9 cellular contexts compared by ENCODE assay signal in genomic region chr17:48596735-48597491, GRCh38. TPM values are rescaled to one million over a fixed set of nuclear protein-coding genes. Genes with fewer than 3 reads are reported as not detected.
DNase-seq lines count a peak whose midpoint lies in the region; ATAC-seq and TF ChIP-seq lines count a peak whose summit lies in the region.
"Had no signal": no experiment of that assay in that cellular context is flagged by ENCODE, and none has a peak within 500 bp of the region (broad histone marks: within the 10 kb centered on the region; RNA-seq: fewer than 3 reads in every experiment).

No MANE protein-coding gene starts in this region.

- CTCF ChIA-PET in AG04449 (lab: Yijun Ruan, JAX), result interaction anchor here (0.9 to 8.4 kb wide), 9 partner anchors 10 to 289 kb away, joined by 3 to 80 read pairs (median 6); partner anchors contain the start of gene HOXB8
- CTCF ChIA-PET in HEK293 (lab: Yijun Ruan, JAX), result interaction anchor here (0.6 to 2.6 kb wide), 5 partner anchors 96 to 377 kb away, joined by 3 to 10 read pairs (median 3); no protein-coding TSS in a partner anchor

- peaks cover 5 to 37% of the 10 kb centered on the region in 2 experiments; a peak in 1 of 3 replicates for H3K36me3 ChIP-seq in HEK293 (ENCODE audit: control insufficient read depth in 2 of 2, insufficient read depth in 1 of 2, low read length in 2 of 2)
- H3K36me3 ChIP-seq in mucosa of stomach (ENCODE audit: control insufficient read depth, insufficient read depth, low read length), result no peaks in the 10 kb centered on the region

- peak overlapping the region in 3 of 5 experiments; percentile 77 to 93 (median 90) for H3K4me3 Mint-ChIP-seq in brain

- POLR2A ChIA-PET in AG04449 (lab: Yijun Ruan, JAX) (interaction anchor here (0.7 to 1.7 kb wide), 6 partner anchors 9 to 245 kb away, joined by 3 to 12 read pairs (median 3); no protein-coding TSS in a partner anchor), HEK293 (lab: Yijun Ruan, JAX) (no interaction called here)

- peak overlapping the region; percentile 87; the same call in 1 of the 2 replicates for H3K27ac ChIP-seq in HEK293 (ENCODE audit: extremely low read depth, low read depth, low read length)

- H3K4me1 ChIP-seq in HEK293 (ENCODE audit: control insufficient read depth, insufficient read depth, low read length) (peaks cover 46% of the 10 kb centered on the region), mucosa of stomach (ENCODE audit: control insufficient read depth, insufficient read depth, low read length) (peaks cover 12% of the 10 kb centered on the region)

- H3K4me3 ChIP-seq in AG04449 (ENCODE audit: low read depth, low read length) (peak overlapping the region; percentile 76), HEK293 (ENCODE audit: low read depth, low read length) (peak overlapping the region; percentile 71), mucosa of stomach (ENCODE audit: low read length) (no peak overlapping the region)

- no peaks in the 10 kb centered on the region for H3K27me3 Mint-ChIP-seq in brain

- peaks cover 0 to 3% (median 0%) of the 10 kb centered on the region in 5 experiments for H3K9me3 Mint-ChIP-seq in brain

- peaks cover 14% of the 10 kb centered on the region for H3K4me1 Mint-ChIP-seq in brain

- peak overlapping the region; percentile 43 for H3K9ac ChIP-seq in mucosa of stomach (ENCODE audit: low read length)

- TF ChIP-seq CTCF in AG04449 (IDR thresholded peaks at IDR 0.05; ENCODE audit: insufficient read depth, low read length, missing control alignments), result no peak
- peak; percentile 79 for TF ChIP-seq CTCF in HEK293 (tag by site-specific recombination; IDR thresholded peaks at IDR 0.05)
- TF ChIP-seq CTCF in brain (conservative IDR thresholded peaks at IDR 0.05), result no peak

- H3K36me3 Mint-ChIP-seq in brain, result no peaks in the 10 kb centered on the region

- peak overlapping the region in 2 of 5 experiments; percentile 58 to 97 for H3K27ac Mint-ChIP-seq in brain

- H3K27me3 ChIP-seq in mucosa of stomach (ENCODE audit: control insufficient read depth, insufficient read depth, low read length), result peaks cover 96% of the 10 kb centered on the region

- no peaks in the 10 kb centered on the region for H3K9me3 ChIP-seq in HEK293 (ENCODE audit: control insufficient read depth, insufficient read depth, low read depth, low read length)
- H3K9me3 ChIP-seq in mucosa of stomach (ENCODE audit: control insufficient read depth, low read length), result no peaks in the 10 kb centered on the region

- ATAC-seq in HG03039 (IDR thresholded peaks at IDR 0.05; ENCODE audit: unreplicated experiment), result no peak

- no peak for DNase-seq in AG04449 (ENCODE audit: low read depth, low spot score)
- no peak for DNase-seq in DMS53 (lab: John Stamatoyannopoulos, UW)
- DNase-seq in AML-193 (lab: John Stamatoyannopoulos, UW), result no peak
- DNase-seq in amygdala (lab: John Stamatoyannopoulos, UW), result no peak
- DNase-seq: NCI-H510A treated with DMSO at 0.1 percent for 48 hours had no signal

TF ChIP-seq in HEK293, 187 proteins besides CTCF, POLR2A, EP300 and RAD21 (continues in another document):
- no peak for TF ChIP-seq ZNF571 (tag by site-specific recombination; IDR thresholded peaks at IDR 0.05)
- TF ChIP-seq ZNF426 (tag by site-specific recombination; IDR thresholded peaks at IDR 0.05), result no peak
- peak; percentile 43; the same call in 1 of the 2 replicates for TF ChIP-seq GFI1B (tag by site-specific recombination; IDR thresholded peaks at IDR 0.05)
- TF ChIP-seq ZNF146 (tag by site-specific recombination; IDR thresholded peaks at IDR 0.05), result peak; percentile 15; the same call in 1 of the 2 replicates
- TF ChIP-seq KLF9 (tag by site-specific recombination; IDR thresholded peaks at IDR 0.05; ENCODE audit: low read depth), result peak; percentile 48; the same call in 1 of the 2 replicates
- no peak for TF ChIP-seq ZNF529 (tag by site-specific recombination; IDR thresholded peaks at IDR 0.05; ENCODE audit: insufficient replicate concordance)
- TF ChIP-seq ZNF544 (tag by site-specific recombination; IDR thresholded peaks at IDR 0.05), result no peak
- peak; percentile 93 for TF ChIP-seq PRDM10 (tag by site-specific recombination; IDR thresholded peaks at IDR 0.05)
- TF ChIP-seq SP3 (tag by site-specific recombination; IDR thresholded peaks at IDR 0.05), result peak; percentile 82
- TF ChIP-seq ZNF707 (tag by site-specific recombination; IDR thresholded peaks at IDR 0.05), result no peak
- no peak; the same call in 1 of the 2 replicates for TF ChIP-seq ZNF654 (tag by site-specific recombination; IDR thresholded peaks at IDR 0.05; ENCODE audit: low read depth)
- TF ChIP-seq ZNF621 (tag by site-specific recombination; IDR thresholded peaks at IDR 0.05), result no peak
- TF ChIP-seq ZBTB7A (tag by site-specific recombination; IDR thresholded peaks at IDR 0.05; ENCODE audit: low read depth), result peak; percentile 69
- TF ChIP-seq ZNF175 (tag by site-specific recombination; IDR thresholded peaks at IDR 0.05), result no peak
- TF ChIP-seq ZIC2 (tag by site-specific recombination; IDR thresholded peaks at IDR 0.05), result no peak
- TF ChIP-seq ZNF513 (tag by site-specific recombination; IDR thresholded peaks at IDR 0.05), result no peak
- TF ChIP-seq ZNF121 (tag by site-specific recombination; IDR thresholded peaks at IDR 0.05), result 0 out of 2 replicates have a peak, but pooled peaks have one; percentile 6
- peak; percentile 34; the same call in 1 of the 2 replicates for TF ChIP-seq ZNF335 (tag by site-specific recombination; conservative IDR thresholded peaks at IDR 0.05)
- TF ChIP-seq ZBTB6 (tag by site-specific recombination; IDR thresholded peaks at IDR 0.05), result peak; percentile 1; the same call in 1 of the 2 replicates
- TF ChIP-seq ZNF2 (tag by site-specific recombination; IDR thresholded peaks at IDR 0.05), result peak; percentile 31; the same call in 1 of the 2 replicates
- no peak for TF ChIP-seq ZNF561 (tag by site-specific recombination; IDR thresholded peaks at IDR 0.05; ENCODE audit: borderline replicate concordance)
- TF ChIP-seq ZNF785 (tag by site-specific recombination; IDR thresholded peaks at IDR 0.05), result no peak
- 0 out of 2 replicates have a peak, but pooled peaks have one; percentile 58 for TF ChIP-seq ZSCAN23 (tag by site-specific recombination; IDR thresholded peaks at IDR 0.05)
- peak; percentile 82 for TF ChIP-seq ZNF341 (tag by site-specific recombination; IDR thresholded peaks at IDR 0.05; ENCODE audit: low read depth)
- TF ChIP-seq ZXDB (tag by site-specific recombination; IDR thresholded peaks at IDR 0.05), result no peak
- TF ChIP-seq ZNF596 (tag by site-specific recombination; IDR thresholded peaks at IDR 0.05), result peak; percentile 44; the same call in 1 of the 2 replicates

RNA-seq across cellular contexts. Expression of gene HOXB5, which starts 3.3 kb away (rescaled TPM):
- polyA plus RNA-seq in brain (ENCODE audit: insufficient read depth, low read depth, low replicate concordance), result 234 TPM

RNA-seq across cellular contexts. Expression of gene HOXB3, which starts 6.9 kb away (rescaled TPM):
- polyA plus RNA-seq in brain (ENCODE audit: insufficient read depth, low read depth, low replicate concordance), result 41.6 TPM

RNA-seq across cellular contexts. Expression of gene HOXB6, which starts 7.9 kb away (rescaled TPM):
- 31.9 TPM for polyA plus RNA-seq in brain (ENCODE audit: insufficient read depth, low read depth, low replicate concordance)

RNA-seq across cellular contexts. Expression of gene HOXB7, which starts 13.9 kb away (rescaled TPM):
- 37.1 TPM for polyA plus RNA-seq in brain (ENCODE audit: insufficient read depth, low read depth, low replicate concordance)

RNA-seq across cellular contexts. Expression of gene HOXB8, which starts 18.2 kb away (rescaled TPM):
- 65.2 TPM for polyA plus RNA-seq in brain (ENCODE audit: insufficient read depth, low read depth, low replicate concordance)
